1 cellular context compared by ENCODE assay signal in the genomic region with DNA sequence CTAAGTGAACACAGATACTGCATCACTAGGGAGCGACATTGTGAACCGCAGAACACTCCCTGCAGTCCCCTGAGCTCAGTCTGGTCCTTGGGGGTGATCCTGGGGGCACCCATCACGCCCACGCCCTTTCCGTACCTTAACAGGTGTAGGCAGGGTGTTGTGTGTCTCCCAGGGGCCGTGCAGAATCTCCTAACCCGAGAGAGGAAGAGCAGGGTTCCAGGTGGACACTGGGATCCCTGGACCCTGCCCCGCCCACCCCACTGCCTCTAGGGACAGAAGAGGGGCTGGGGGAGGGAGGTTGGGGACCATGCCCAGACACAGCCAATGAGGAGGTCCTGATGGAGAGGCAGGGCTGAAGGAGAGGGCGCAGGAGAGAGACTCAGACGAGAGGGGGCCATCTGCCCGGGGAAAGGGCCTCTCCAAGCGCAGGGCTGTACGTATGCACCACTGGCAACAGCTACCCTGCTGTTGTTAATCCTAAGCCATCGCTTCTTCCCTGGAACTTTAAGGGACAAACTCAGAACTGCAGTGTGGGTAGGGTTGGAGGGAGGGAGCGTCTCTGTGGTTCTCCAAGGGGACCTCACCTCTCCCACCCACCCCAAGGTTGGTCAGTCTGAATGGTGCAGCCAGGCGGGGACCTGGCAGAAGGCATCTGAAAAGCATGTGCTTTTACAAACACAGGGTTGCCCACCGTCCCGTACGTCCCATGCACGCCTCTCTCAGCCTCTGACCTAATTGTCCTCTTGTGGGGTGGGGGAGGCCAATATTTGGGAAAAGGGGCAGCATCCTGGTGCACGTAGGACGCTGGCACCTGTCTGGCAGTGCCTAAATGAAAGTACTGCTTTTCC.
TF ChIP-seq lines count a peak whose summit lies in the region.

No MANE protein-coding gene starts in this region.

TF ChIP-seq in K562, 482 proteins besides CTCF, POLR2A, EP300 and RAD21:
- TF ChIP-seq CREB3L1 (IDR thresholded peaks at IDR 0.05; ENCODE audit: borderline replicate concordance, low read depth) (no peak), LCOR (CRISPR knock-in tag; IDR thresholded peaks at IDR 0.05) (no peak), ETS1 (conservative IDR thresholded peaks at IDR 0.05; ENCODE audit: control insufficient read depth, low read depth, low read length) (no peak), ZNF766 (CRISPR knock-in tag; conservative IDR thresholded peaks at IDR 0.05) (no peak), PCBP2 (IDR thresholded peaks at IDR 0.05; ENCODE audit: low read depth, low read length, poor library complexity, severe bottlenecking) (no peak), NFE2L1 (tag; IDR thresholded peaks at IDR 0.05; ENCODE audit: borderline replicate concordance, low read depth) (no peak), ZNF41 (CRISPR knock-in tag; conservative IDR thresholded peaks at IDR 0.05) (no peak), ZBTB8A (IDR thresholded peaks at IDR 0.05; ENCODE audit: partially characterized antibody) (no peak), TAL1 (IDR thresholded peaks at IDR 0.05) (no peak), ZNF398 (CRISPR knock-in tag; IDR thresholded peaks at IDR 0.05) (no peak)
